Comparison of ENCODE assay signal across 16 cellular contexts in genomic region chr10:5504146-5505072, GRCh38. TPM values are rescaled to one million over a fixed set of nuclear protein-coding genes. Genes with fewer than 3 reads are reported as not detected.
A peak's percentile ranks its signal among the peaks of the same experiment; 100 is the strongest.
DNase-seq lines count a peak whose midpoint lies in the region; ATAC-seq and TF ChIP-seq lines count a peak whose summit lies in the region.
"Had no signal": no experiment of that assay in that cellular context is flagged by ENCODE, and none has a peak within 500 bp of the region (broad histone marks: within the 10 kb centered on the region; RNA-seq: fewer than 3 reads in every experiment).

No MANE protein-coding gene starts in this region.

- H3K4me3 ChIP-seq in body of pancreas, result no peak overlapping the region
- no peak overlapping the region for H3K4me3 ChIP-seq in mucosa of descending colon
- H3K4me3 ChIP-seq in coronary artery, result no peak overlapping the region
- no peak overlapping the region for H3K4me3 ChIP-seq in lower leg skin (ENCODE audit: low read depth, poor library complexity, severe bottlenecking)
- H3K4me3 ChIP-seq: SK-N-MC had no signal

- peak overlapping the region; percentile 72 to 77 (median 74) for H3K27ac ChIP-seq in body of pancreas
- H3K27ac ChIP-seq in substantia nigra (ENCODE audit: low read depth, low read length, poor library complexity, severe bottlenecking), result no peak overlapping the region
- H3K27ac ChIP-seq in coronary artery, result no peak overlapping the region
- H3K27ac ChIP-seq: SK-N-MC had no signal

- ATAC-seq in natural killer cell treated with Interleukin-12 subunit alpha and Interleukin-12 subunit beta and Interleukin-15 and Interleukin-18, amount 100 ng/mL, for 72 hours, result no peak
- no peak for ATAC-seq in natural killer cell
- ATAC-seq in body of pancreas, result peak; percentile 8
- ATAC-seq in mucosa of descending colon, result peak; percentile 56

- H3K9me3 Mint-ChIP-seq in natural killer cell treated with Interleukin-12 subunit alpha and Interleukin-12 subunit beta and Interleukin-15 and Interleukin-18, amount 100 ng/mL, for 72 hours, result no peaks in the 10 kb centered on the region
- H3K9me3 Mint-ChIP-seq in natural killer cell, result no peaks in the 10 kb centered on the region
- H3K9me3 Mint-ChIP-seq: activated CD4-positive, alpha-beta memory T cell treated with anti-CD3 and anti-CD28 coated beads, Interleukin-2, amount 10 ng/mL, durations not matched to agents 7 days and 5 days had no signal

- H3K27me3 Mint-ChIP-seq in natural killer cell treated with Interleukin-12 subunit alpha and Interleukin-12 subunit beta and Interleukin-15 and Interleukin-18, amount 100 ng/mL, for 72 hours, result peaks cover 6 to 23% of the 10 kb centered on the region in 2 donors
- peaks cover 0 to 20% of the 10 kb centered on the region in 2 donors for H3K27me3 Mint-ChIP-seq in natural killer cell (ENCODE audit: low read depth in 2 of 2)

- H3K36me3 ChIP-seq in body of pancreas (replicated peaks in 1 of 2; ENCODE audit: insufficient read depth in 1 of 2, low read depth in 2 of 2) (no peaks in the 10 kb centered on the region), mucosa of descending colon (ENCODE audit: low read depth) (no peaks in the 10 kb centered on the region)

- H3K27ac Mint-ChIP-seq in natural killer cell treated with Interleukin-12 subunit alpha and Interleukin-12 subunit beta and Interleukin-15 and Interleukin-18, amount 100 ng/mL, for 72 hours, result no peak overlapping the region
- no peak overlapping the region for H3K27ac Mint-ChIP-seq in natural killer cell
- H3K27ac Mint-ChIP-seq: activated CD4-positive, alpha-beta memory T cell treated with anti-CD3 and anti-CD28 coated beads, Interleukin-2, amount 10 ng/mL, durations not matched to agents 7 days and 5 days had no signal

- H3K27me3 ChIP-seq in body of pancreas, result no peaks in the 10 kb centered on the region

- peak; percentile 45 for DNase-seq in natural killer cell treated with Interleukin-12 subunit alpha and Interleukin-12 subunit beta and Interleukin-15 and Interleukin-18, amount 100 ng/mL, for 72 hours (ENCODE audit: low spot score)
- DNase-seq in natural killer cell, result no peak
- DNase-seq in body of pancreas, result peak in 2 of 4 donors; percentile 15 to 45
- DNase-seq in mucosa of descending colon, result peak in 1 of 3 donors; percentile 44
- DNase-seq in substantia nigra (lab: John Stamatoyannopoulos, UW), result no peak
- DNase-seq in coronary artery (ENCODE audit: low spot score), result no peak
- no peak for DNase-seq in lower leg skin (ENCODE audit: low spot score in 2 of 2)
- DNase-seq: activated CD4-positive, alpha-beta memory T cell treated with anti-CD3 and anti-CD28 coated beads, Interleukin-2, amount 10 ng/mL, durations not matched to agents 7 days and 5 days; anterior cingulate cortex; cortex of kidney; NCI-H446 treated with DMSO at 0.1 percent for 48 hours; occipital lobe; OCI-M1 had no signal

- 47 to 61% methylated on average over 15 to 18 of the region's 18 CpGs for WGBS in body of pancreas, 2 donors
- WGBS in lower leg skin, 2 donors, result 54 to 55% methylated on average over 18 of the region's 18 CpGs

- intact Hi-C loops in natural killer cell (cut with micrococcal nuclease), result no loop called here
- intact Hi-C loops in body of pancreas (cut with DNase I), result no loop called here
- intact Hi-C loops in mucosa of descending colon (cut with DNase I, micrococcal nuclease), result no loop called here
- intact Hi-C loops in lower leg skin (cut with DNase I; ENCODE audit: low total_unique reads), result no loop called here

- H3K9me3 ChIP-seq in body of pancreas (no peaks in the 10 kb centered on the region), mucosa of descending colon (no peaks in the 10 kb centered on the region)

- peaks cover 58% of the 10 kb centered on the region for H3K4me1 ChIP-seq in body of pancreas
- peaks cover 6% of the 10 kb centered on the region for H3K4me1 ChIP-seq in mucosa of descending colon (ENCODE audit: low read depth)

- no peaks in the 10 kb centered on the region for H3K36me3 Mint-ChIP-seq in natural killer cell treated with Interleukin-12 subunit alpha and Interleukin-12 subunit beta and Interleukin-15 and Interleukin-18, amount 100 ng/mL, for 72 hours
- H3K36me3 Mint-ChIP-seq in natural killer cell, result no peaks in the 10 kb centered on the region

- no peak overlapping the region for H3K4me3 Mint-ChIP-seq in natural killer cell treated with Interleukin-12 subunit alpha and Interleukin-12 subunit beta and Interleukin-15 and Interleukin-18, amount 100 ng/mL, for 72 hours
- no peak overlapping the region for H3K4me3 Mint-ChIP-seq in natural killer cell
- H3K4me3 Mint-ChIP-seq: activated CD4-positive, alpha-beta memory T cell treated with anti-CD3 and anti-CD28 coated beads, Interleukin-2, amount 10 ng/mL, durations not matched to agents 7 days and 5 days had no signal

- H3K4me1 Mint-ChIP-seq in natural killer cell treated with Interleukin-12 subunit alpha and Interleukin-12 subunit beta and Interleukin-15 and Interleukin-18, amount 100 ng/mL, for 72 hours (ENCODE audit: low read depth in 2 of 2), result no peaks in the 10 kb centered on the region
- no peaks in the 10 kb centered on the region for H3K4me1 Mint-ChIP-seq in natural killer cell
- H3K4me1 Mint-ChIP-seq: activated CD4-positive, alpha-beta memory T cell treated with anti-CD3 and anti-CD28 coated beads, Interleukin-2, amount 10 ng/mL, durations not matched to agents 7 days and 5 days had no signal

- TF ChIP-seq POLR2A in body of pancreas (IDR thresholded peaks at IDR 0.05) (no peak), lower leg skin (IDR thresholded peaks at IDR 0.05) (no peak)

- TF ChIP-seq CTCF in natural killer cell (IDR thresholded peaks at IDR 0.05) (no peak), body of pancreas (IDR thresholded peaks at IDR 0.05) (no peak), mucosa of descending colon (IDR thresholded peaks at IDR 0.05) (no peak), coronary artery (IDR thresholded peaks at IDR 0.05) (no peak), lower leg skin (IDR thresholded peaks at IDR 0.05) (no peak)

RNA-seq across cellular contexts. Expression of gene CALML5, which starts 5.0 kb away (rescaled TPM):
- not detected for total RNA-seq in natural killer cell treated with Interleukin-12 subunit alpha and Interleukin-12 subunit beta and Interleukin-15 and Interleukin-18, amount 100 ng/mL, for 72 hours
- total RNA-seq in natural killer cell (not detected), body of pancreas (not detected), mucosa of descending colon (not detected), lower leg skin (1,000 to 10,000 TPM; 5,202 to 6,742 (median 5,683) TPM)
- total RNA-seq: activated CD4-positive, alpha-beta memory T cell treated with anti-CD3 and anti-CD28 coated beads, Interleukin-2, amount 10 ng/mL, durations not matched to agents 7 days and 5 days; epithelial cell of proximal tubule; occipital lobe; skeletal muscle tissue had no signal

RNA-seq across cellular contexts. Expression of gene CALML3, which starts 20.4 kb away (rescaled TPM):
- total RNA-seq in natural killer cell treated with Interleukin-12 subunit alpha and Interleukin-12 subunit beta and Interleukin-15 and Interleukin-18, amount 100 ng/mL, for 72 hours, result not detected
- total RNA-seq in natural killer cell (not detected), body of pancreas (not detected), mucosa of descending colon (under 1 TPM in 2 of 3 donors, not detected in 1; 0.09 to 0.17 TPM), lower leg skin (100 to 1,000 TPM in 2 of 4 donors, 10 to 100 TPM in 2; 43.4 to 181 (median 90.7) TPM)
- total RNA-seq: activated CD4-positive, alpha-beta memory T cell treated with anti-CD3 and anti-CD28 coated beads, Interleukin-2, amount 10 ng/mL, durations not matched to agents 7 days and 5 days; epithelial cell of proximal tubule; occipital lobe; skeletal muscle tissue had no signal

Comparison
In these comparisons a context has a peak if more than half of its experiments do, and no peak if none do; other contexts are left out.
1. ATAC-seq: peak in body of pancreas (single experiment) and mucosa of descending colon (single experiment); none in natural killer cell treated with Interleukin-12 subunit alpha and Interleukin-12 subunit beta and Interleukin-15 and Interleukin-18, amount 100 ng/mL, for 72 hours (0 of 2) and natural killer cell (0 of 3).
2. H3K27ac ChIP-seq: peak in body of pancreas (4 of 4); none in substantia nigra (single experiment) and coronary artery (0 of 2).
3. RNA of gene CALML5, which starts 5.0 kb away (total RNA-seq): 5,202 to 6,742 TPM in lower leg skin; not detected in body of pancreas, not detected in natural killer cell treated with Interleukin-12 subunit alpha and Interleukin-12 subunit beta and Interleukin-15 and Interleukin-18, amount 100 ng/mL, for 72 hours, not detected in natural killer cell and not detected in mucosa of descending colon; every median in the first group is over 1,000 times any median in the second.
4. RNA of gene CALML3, which starts 20.4 kb away (total RNA-seq): 43.4 to 181 TPM in lower leg skin; 0.09 to 0.17 TPM in mucosa of descending colon, not detected in natural killer cell treated with Interleukin-12 subunit alpha and Interleukin-12 subunit beta and Interleukin-15 and Interleukin-18, amount 100 ng/mL, for 72 hours, not detected in natural killer cell and not detected in body of pancreas; every median in the first group is over 10 times any median in the second.